Comparison of ENCODE assay signal across 8 cellular contexts in the genomic region with DNA sequence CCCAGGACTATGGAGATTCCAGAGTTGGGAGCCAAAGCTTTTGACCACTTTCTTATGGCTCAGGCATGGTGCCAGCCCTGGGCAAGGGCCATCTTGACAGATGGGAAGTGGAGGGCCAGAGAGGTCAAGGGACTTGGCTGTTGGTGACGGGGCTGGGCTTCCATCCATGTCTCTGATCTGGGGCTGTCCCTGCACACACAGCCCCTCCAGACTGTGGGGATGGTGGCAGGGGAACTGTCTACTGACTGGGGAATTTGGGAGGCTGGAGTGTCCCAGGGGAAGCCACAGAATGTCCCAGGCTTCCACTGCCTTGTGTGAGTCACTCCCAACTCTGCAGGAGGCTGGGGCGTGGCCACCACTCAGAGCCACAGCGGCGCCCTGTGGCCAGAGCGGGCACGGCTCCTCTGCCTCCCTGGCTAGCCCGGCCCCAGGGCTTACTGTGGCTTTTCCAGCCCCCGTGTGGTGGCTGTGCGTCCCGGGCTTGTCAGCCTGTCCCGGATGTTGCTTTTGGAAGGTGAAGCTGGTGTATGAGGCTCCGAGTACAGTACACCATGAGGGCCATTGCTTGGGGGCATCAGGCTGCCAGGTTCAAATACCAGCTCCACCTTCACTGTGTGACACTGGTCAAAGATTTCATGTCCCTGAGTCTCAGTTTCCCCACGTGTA. TPM values are rescaled to one million over a fixed set of nuclear protein-coding genes. Genes with fewer than 3 reads are reported as not detected.
DNase-seq lines count a peak whose midpoint lies in the region; ATAC-seq and TF ChIP-seq lines count a peak whose summit lies in the region.

No MANE protein-coding gene starts in this region.

- no peak overlapping the region for H3K9ac ChIP-seq in OCI-LY1 (ENCODE audit: low read length)

- H3K4me1 ChIP-seq in A673 (ENCODE audit: insufficient read depth, low read length, poor library complexity, severe bottlenecking) (peaks cover 7% of the 10 kb centered on the region), OCI-LY1 (ENCODE audit: insufficient read depth, low read length, severe bottlenecking) (no peaks in the 10 kb centered on the region), esophagus (ENCODE audit: control insufficient read depth in 2 of 2, insufficient read depth in 2 of 2, low read length in 1 of 2) (peaks cover 12 to 23% of the 10 kb centered on the region in 2 donors), muscle layer of duodenum (ENCODE audit: control insufficient read depth in 1 of 2, insufficient read depth in 2 of 2, low read length in 2 of 2) (peaks cover 5 to 31% of the 10 kb centered on the region in 2 donors)

- no peaks in the 10 kb centered on the region for H3K27me3 ChIP-seq in A673 (replicated peaks; ENCODE audit: insufficient read depth, low read depth, low read length, poor library complexity)
- no peaks in the 10 kb centered on the region for H3K27me3 ChIP-seq in OCI-LY1 (ENCODE audit: insufficient read depth, low read length)
- no peaks in the 10 kb centered on the region for H3K27me3 ChIP-seq in esophagus (ENCODE audit: control insufficient read depth in 1 of 2, insufficient read depth in 2 of 2, low read length in 2 of 2)
- no peaks in the 10 kb centered on the region for H3K27me3 ChIP-seq in muscle layer of duodenum (ENCODE audit: low read depth, low read length)

- TF ChIP-seq CTCF in A673 (conservative IDR thresholded peaks at IDR 0.05; ENCODE audit: low read depth, low read length) (peak; percentile 99), OCI-LY1 (IDR thresholded peaks at IDR 0.05; ENCODE audit: low read length) (peak; percentile 97)

- H3K36me3 ChIP-seq in A673 (ENCODE audit: insufficient read depth, low read length, poor library complexity, severe bottlenecking) (peaks cover 10% of the 10 kb centered on the region), OCI-LY1 (ENCODE audit: insufficient read depth, low read length) (peaks cover 22% of the 10 kb centered on the region; the same call in 1 of the 2 replicates), esophagus (ENCODE audit: control insufficient read depth in 2 of 2, insufficient read depth in 2 of 2, low read length in 1 of 2) (peaks cover 5 to 49% of the 10 kb centered on the region in 2 donors), muscle layer of duodenum (ENCODE audit: control insufficient read depth in 1 of 2, insufficient read depth in 2 of 2, low read length in 2 of 2) (peaks cover 30 to 53% of the 10 kb centered on the region in 2 donors)

- 4 to 9% methylated on average over 13 of the region's 13 CpGs for WGBS in esophagus, 2 donors

- no peaks in the 10 kb centered on the region for H3K79me2 ChIP-seq in OCI-LY1 (ENCODE audit: insufficient read depth, low read length)

- peak; percentile 98 for DNase-seq in A673 (ENCODE audit: low spot score)
- peak; percentile 82 for DNase-seq in activated T-cell treated with anti-CD3 and anti-CD28 coated beads for 24 hours (ENCODE audit: low read depth)
- peak; percentile 51 to 60 for DNase-seq in stimulated activated CD8-positive, alpha-beta memory T cell treated with anti-CD3 and anti-CD28 coated beads, Interleukin-4, amount 100 ng/mL, for 4 hours (ENCODE audit: low read depth in 2 of 2, low spot score in 1 of 2)

- no peaks in the 10 kb centered on the region for H3F3A ChIP-seq in OCI-LY1 (ENCODE audit: insufficient read depth, low read length)

- no peak overlapping the region for H2AFZ ChIP-seq in OCI-LY1 (ENCODE audit: low read length)

- ATAC-seq in GM18502 (IDR thresholded peaks at IDR 0.05; ENCODE audit: poor library complexity, unreplicated experiment) (peak; percentile 88), HG03342 (IDR thresholded peaks at IDR 0.05; ENCODE audit: unreplicated experiment) (peak; percentile 84)

- BruUV-seq in A673 (replicated peaks; lab: Mats Ljungman, UMichigan): no TSS peak

- no peak overlapping the region; the same call in 1 of the 2 replicates for H3K4me2 ChIP-seq in OCI-LY1 (ENCODE audit: low read length)

- intact Hi-C loops in A673 (cut with micrococcal nuclease; ENCODE audit: unreplicated experiment): loop anchor here (1.0 kb wide), 1 partner anchor 19 kb away; a partner anchor contains a TSS

- CTCF ChIA-PET in A673 (lab: Charles Lee): interaction anchor here (0.6 to 0.7 kb wide), 2 partner anchors 27 to 90 kb away, joined by 3 read pairs; a partner anchor contains a TSS

- H4K20me1 ChIP-seq in OCI-LY1 (ENCODE audit: insufficient read depth, low read length): no peaks in the 10 kb centered on the region

- H3K4me3 ChIP-seq in A673 (ENCODE audit: low read depth, low read length, poor library complexity, severe bottlenecking) (no peak overlapping the region), OCI-LY1 (ENCODE audit: low read depth, low read length, poor library complexity, severe bottlenecking) (no peak overlapping the region), esophagus (ENCODE audit: low read depth in 1 of 2, low read length in 2 of 2) (no peak overlapping the region), muscle layer of duodenum (ENCODE audit: low read depth in 1 of 2, low read length in 2 of 2) (no peak overlapping the region)

- POLR2A ChIA-PET in A673 (lab: Charles Lee; ENCODE audit: low non-redundant PET): no interaction called here

- no peaks in the 10 kb centered on the region for H3K9me2 ChIP-seq in OCI-LY1 (ENCODE audit: low read depth, low read length)

- H3K27ac ChIP-seq in A673 (ENCODE audit: low read depth, low read length, poor library complexity, severe bottlenecking): peak overlapping the region; percentile 36
- H3K27ac ChIP-seq in OCI-LY1 (ENCODE audit: low read depth, low read length, poor library complexity, severe bottlenecking): no peak overlapping the region
- H3K27ac ChIP-seq in esophagus (ENCODE audit: low read depth in 2 of 2, low read length in 1 of 2): peak overlapping the region; percentile 82 to 98
- peak overlapping the region; percentile 31 for H3K27ac ChIP-seq in muscle layer of duodenum (ENCODE audit: low read length)

- H3K9me3 ChIP-seq in A673 (ENCODE audit: low read depth, low read length, poor library complexity, severe bottlenecking) (no peaks in the 10 kb centered on the region), OCI-LY1 (ENCODE audit: low read length) (no peaks in the 10 kb centered on the region), esophagus (ENCODE audit: control insufficient read depth in 2 of 2, insufficient read depth in 1 of 2, low read depth in 1 of 2, low read length in 1 of 2) (no peaks in the 10 kb centered on the region), muscle layer of duodenum (ENCODE audit: control insufficient read depth in 1 of 2, low read length in 2 of 2) (no peaks in the 10 kb centered on the region)

RNA-seq across cellular contexts. Expression of a gene that starts 19.6 kb away (rescaled TPM):
- total RNA-seq in A673 (2021): 0.64 and 0.66 TPM in 2 replicates
- polyA plus RNA-seq in esophagus: under 1 TPM; 0.16 to 0.39 TPM

RNA-seq across cellular contexts. Expression of a gene that starts 19.7 kb away (rescaled TPM):
- total RNA-seq in A673 (2021): 150 and 162 TPM in 2 replicates
- 100 to 1,000 TPM in 1 of 2 donors, 10 to 100 TPM in 1; 84.8 to 114 TPM for polyA plus RNA-seq in esophagus

RNA-seq across cellular contexts. Expression of a gene that starts 27.7 kb away (rescaled TPM):
- total RNA-seq in A673 (2021): 32.4 and 33.0 TPM in 2 replicates
- 10 to 100 TPM; 41.7 to 44.1 TPM for polyA plus RNA-seq in esophagus

RNA-seq across cellular contexts. Expression of a gene that starts 50.5 kb away (rescaled TPM):
- not detected in 2 replicates for total RNA-seq in A673 (2021)
- under 1 TPM; 0.63 to 0.99 TPM for polyA plus RNA-seq in esophagus
